In the genomic region with DNA sequence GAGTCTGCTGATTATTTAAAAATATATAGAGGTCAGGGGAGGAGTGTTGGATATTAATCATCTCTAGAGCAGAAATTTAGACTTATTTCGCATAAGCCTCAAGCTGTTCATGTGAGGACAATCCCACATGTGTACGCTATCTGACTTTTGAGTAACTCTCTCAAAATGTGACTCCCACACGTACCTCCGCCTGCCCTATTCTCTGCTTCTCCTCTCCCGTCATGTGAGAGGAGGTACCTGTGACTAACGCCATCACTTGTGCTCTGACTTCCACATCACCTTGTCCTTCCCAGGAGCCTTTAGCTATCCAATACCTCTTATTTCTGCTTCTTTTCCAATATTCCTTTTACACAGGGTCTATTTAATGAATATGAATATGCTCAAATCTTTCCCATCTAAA, we compare ENCODE assay signal across 5 cellular contexts.
"Had no signal": no experiment of that assay in that cellular context is flagged by ENCODE, and none has a peak within 500 bp of the region (broad histone marks: within the 10 kb centered on the region; RNA-seq: fewer than 3 reads in every experiment).

No MANE protein-coding gene starts in this region.

- H3K9me3 Mint-ChIP-seq: IgD-negative memory B cell had no signal

- H3K27me3 Mint-ChIP-seq: IgD-negative memory B cell had no signal

- H3K27ac Mint-ChIP-seq: IgD-negative memory B cell had no signal

- H3K36me3 Mint-ChIP-seq: IgD-negative memory B cell had no signal

- H3K4me3 Mint-ChIP-seq: IgD-negative memory B cell had no signal

- DNase-seq: IMR-90, KBM-7 had no signal

- FAIRE-seq: HepG2, HTR-8/SVneo had no signal
